In the genomic region with DNA sequence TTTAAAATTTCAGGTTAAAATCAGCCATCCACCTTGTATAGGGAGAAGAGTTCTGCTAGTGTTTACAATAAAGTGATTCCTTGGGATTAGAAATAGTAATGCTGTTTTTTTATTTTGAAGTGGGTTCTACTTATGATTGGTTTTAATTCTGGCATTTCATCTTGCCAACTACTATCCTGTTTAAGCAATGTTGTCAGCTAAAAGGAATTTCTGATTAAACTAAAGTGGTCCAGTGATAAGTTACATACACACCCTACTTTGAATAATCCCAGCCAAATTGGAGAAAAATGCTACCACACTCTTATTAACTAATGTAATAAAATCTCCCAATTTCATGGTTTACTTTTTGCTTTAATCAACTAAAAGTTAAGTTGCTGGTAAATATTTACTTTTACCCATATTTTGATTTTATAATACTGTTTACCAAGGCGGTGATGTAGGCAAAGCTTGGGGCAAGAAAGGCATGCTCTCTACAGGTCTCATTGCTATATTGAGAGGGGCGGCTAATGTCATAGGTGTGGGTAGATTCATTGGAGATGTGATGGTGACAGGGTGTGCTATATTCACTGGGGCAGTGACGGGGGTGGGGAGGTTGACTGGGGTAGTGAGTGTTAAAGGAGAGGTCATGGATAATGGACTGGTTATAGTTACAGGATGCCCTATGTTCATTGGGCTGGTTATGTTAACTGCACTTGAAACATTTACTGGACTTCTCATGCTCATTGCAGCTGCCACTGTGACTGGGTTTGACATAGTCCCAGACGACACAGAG, we compare ENCODE assay signal across 1 cellular context. TPM values are rescaled to one million over a fixed set of nuclear protein-coding genes. Genes with fewer than 3 reads are reported as not detected.
"Had no signal": no experiment of that assay in that cellular context is flagged by ENCODE, and none has a peak within 500 bp of the region (broad histone marks: within the 10 kb centered on the region; RNA-seq: fewer than 3 reads in every experiment).

No MANE protein-coding gene starts in this region.

RNA-seq across cellular contexts. Expression of gene CUEDC1, which starts 19.0 kb away (rescaled TPM):
- total RNA-seq: activated CD8-positive, alpha-beta memory T cell treated with anti-CD3 and anti-CD28 coated beads, Interleukin-2, amount 10 ng/mL, durations not matched to agents 7 days and 5 days had no signal
